8 cellular contexts compared by ENCODE assay signal in genomic region chr19:14004619-14005380, GRCh38. TPM values are rescaled to one million over a fixed set of nuclear protein-coding genes. Genes with fewer than 3 reads are reported as not detected.
DNase-seq lines count a peak whose midpoint lies in the region; ATAC-seq and TF ChIP-seq lines count a peak whose summit lies in the region.

No MANE protein-coding gene starts in this region.

- no peaks in the 10 kb centered on the region for H3K9me3 ChIP-seq in esophagus muscularis mucosa

- TF ChIP-seq POLR2A in esophagus muscularis mucosa (IDR thresholded peaks at IDR 0.05; ENCODE audit: low read depth): no peak

- 26% methylated on average over 14 of the region's 14 CpGs for WGBS in esophagus muscularis mucosa

- no peaks in the 10 kb centered on the region for H3K27me3 Mint-ChIP-seq in natural killer cell (ENCODE audit: low read depth in 2 of 2)

- peaks cover 32 to 48% of the 10 kb centered on the region in 2 donors for H3K4me1 Mint-ChIP-seq in natural killer cell

- H3K4me3 ChIP-seq in GM12864 (ENCODE audit: low read depth, low read length) (peak overlapping the region; percentile 86), esophagus muscularis mucosa (peak overlapping the region; percentile 78 to 98 (median 86))

- TF ChIP-seq EP300 in esophagus muscularis mucosa (IDR thresholded peaks at IDR 0.05): no peak

- peak overlapping the region; percentile 93 for H3K27ac ChIP-seq in RWPE1
- H3K27ac ChIP-seq in esophagus muscularis mucosa (replicated peaks in 1 of 4): peak overlapping the region; percentile 97 to 100 (median 99)

- CTCF ChIA-PET in RWPE1 (lab: Yijun Ruan, JAX): interaction anchor here (0.6 to 0.7 kb wide), 2 partner anchors 154 to 393 kb away, joined by 3 read pairs; no protein-coding TSS in a partner anchor

- ATAC-seq in natural killer cell (no peak), HG02852 (IDR thresholded peaks at IDR 0.05; ENCODE audit: unreplicated experiment) (no peak), HG03342 (IDR thresholded peaks at IDR 0.05; ENCODE audit: unreplicated experiment) (no peak), HG03457 (IDR thresholded peaks at IDR 0.05; ENCODE audit: unreplicated experiment) (no peak)

- no peaks in the 10 kb centered on the region for H3K27me3 ChIP-seq in esophagus muscularis mucosa

- peak overlapping the region; percentile 99 for H3K27ac Mint-ChIP-seq in natural killer cell

- no peaks in the 10 kb centered on the region for H3K9me3 Mint-ChIP-seq in natural killer cell

- H3K36me3 ChIP-seq in esophagus muscularis mucosa: no peaks in the 10 kb centered on the region

- peak overlapping the region; percentile 76 for H3K4me3 Mint-ChIP-seq in natural killer cell

- POLR2A ChIA-PET in RWPE1 (lab: Yijun Ruan, JAX; ENCODE audit: low non-redundant PET): no interaction called here

- TF ChIP-seq CTCF in GM12864 (IDR thresholded peaks at IDR 0.05; ENCODE audit: low read depth, low read length, missing control alignments) (no peak), RWPE1 (conservative IDR thresholded peaks at IDR 0.05; ENCODE audit: low read depth) (no peak), esophagus muscularis mucosa (IDR thresholded peaks at IDR 0.05) (no peak), natural killer cell (IDR thresholded peaks at IDR 0.05) (no peak)

- no peaks in the 10 kb centered on the region for H3K36me3 Mint-ChIP-seq in natural killer cell

- DNase-seq in GM12864 (ENCODE audit: low read depth) (no peak), RWPE1 (ENCODE audit: low spot score) (no peak), esophagus muscularis mucosa (ENCODE audit: extremely low spot score) (no peak), natural killer cell (no peak), mesenteric fat pad (ENCODE audit: low spot score) (no peak)

- intact Hi-C loops in esophagus muscularis mucosa (cut with DNase I) (loop anchor here (5.0 kb wide), 1 partner anchor 52 kb away; the partner anchor contains the start of gene DCAF15), natural killer cell (cut with micrococcal nuclease) (loop anchor here (5.0 kb wide), 1 partner anchor 38 kb away; no protein-coding TSS in a partner anchor)

- peaks cover 23 to 41% (median 38%) of the 10 kb centered on the region in 4 donors for H3K4me1 ChIP-seq in esophagus muscularis mucosa

RNA-seq across cellular contexts. Expression of gene RFX1, which starts 1.3 kb away (rescaled TPM):
- 1 to 10 TPM; 2.9 to 8.9 (median 4.5) TPM for total RNA-seq in esophagus muscularis mucosa
- 10 to 100 TPM; 26.0 to 31.8 (median 30.5) TPM for total RNA-seq in natural killer cell
- 12.2 TPM for total RNA-seq in mesenteric fat pad

RNA-seq across cellular contexts. Expression of gene RLN3, which starts 23.1 kb away (rescaled TPM):
- not detected for total RNA-seq in esophagus muscularis mucosa
- total RNA-seq in natural killer cell: not detected
- not detected for total RNA-seq in mesenteric fat pad

RNA-seq across cellular contexts. Expression of gene IL27RA, which starts 26.8 kb away (rescaled TPM):
- total RNA-seq in esophagus muscularis mucosa: 1 to 10 TPM; 3.0 to 5.5 (median 4.5) TPM
- total RNA-seq in natural killer cell: 10 to 100 TPM; 38.4 to 61.1 (median 58.0) TPM
- total RNA-seq in mesenteric fat pad: 8.5 TPM

RNA-seq across cellular contexts. Expression of gene DCAF15, which starts 52.5 kb away (rescaled TPM):
- total RNA-seq in esophagus muscularis mucosa (10 to 100 TPM in 3 of 4 donors, 1 to 10 TPM in 1; 9.8 to 23.9 (median 13.4) TPM), natural killer cell (100 to 1,000 TPM; 121 to 149 (median 124) TPM), mesenteric fat pad (17.5 TPM)

RNA-seq across cellular contexts. Expression of gene PALM3, which starts 57.1 kb away (rescaled TPM):
- total RNA-seq in esophagus muscularis mucosa (under 1 TPM in 2 of 4 donors, not detected in 2; 0.32 to 0.42 TPM), natural killer cell (not detected), mesenteric fat pad (not detected)
